In the genomic region with DNA sequence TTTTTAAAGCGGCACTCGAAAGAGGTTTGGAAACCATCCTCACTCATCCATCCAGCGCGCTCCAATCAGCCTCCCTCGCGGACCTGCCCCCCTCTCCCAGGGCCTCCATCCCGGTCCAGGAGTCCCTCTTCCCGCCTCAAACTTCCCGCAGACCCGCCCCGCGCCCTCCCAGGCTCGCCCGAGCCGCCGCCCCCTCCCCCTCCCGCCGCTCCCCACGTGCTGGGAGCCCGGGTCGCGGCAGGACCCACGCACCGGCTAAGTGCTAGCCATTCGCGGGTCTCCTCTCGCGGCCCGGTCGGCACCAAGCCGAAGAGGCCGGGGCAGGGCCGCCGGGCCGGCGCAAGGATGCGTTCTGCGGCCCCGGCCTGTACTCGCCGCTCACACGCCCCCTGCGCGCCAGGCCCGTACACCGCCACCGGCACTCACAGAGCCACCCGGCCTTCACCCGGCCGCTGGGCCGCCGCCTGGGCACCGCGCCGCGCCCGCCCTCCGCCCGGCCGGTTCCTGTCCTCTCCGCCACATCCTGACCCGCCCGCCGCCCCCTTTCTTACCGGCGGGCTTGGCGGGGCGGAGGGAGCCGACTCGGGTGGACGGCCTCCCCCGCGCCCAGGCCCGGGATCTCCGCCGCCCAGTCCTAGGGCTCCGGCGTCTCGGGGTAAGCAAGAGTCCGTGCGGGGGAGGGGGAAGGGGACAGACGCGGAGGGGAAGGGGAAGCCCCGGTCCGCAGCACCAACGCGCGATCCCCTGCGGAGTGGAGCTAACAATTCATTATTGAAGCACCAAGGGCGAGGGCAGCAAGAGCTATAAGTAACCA, we compare ENCODE assay signal across 8 cellular contexts. TPM values are rescaled to one million over a fixed set of nuclear protein-coding genes. Genes with fewer than 3 reads are reported as not detected.
DNase-seq lines count a peak whose midpoint lies in the region; ATAC-seq and TF ChIP-seq lines count a peak whose summit lies in the region.

No MANE protein-coding gene starts in this region.

- no peak for TF ChIP-seq CTCF in SU-DHL-6 (IDR thresholded peaks at IDR 0.05; ENCODE audit: insufficient read depth, low read length, poor library complexity, severe bottlenecking)
- TF ChIP-seq CTCF in hepatocyte (IDR thresholded peaks at IDR 0.05; ENCODE audit: poor library complexity): no peak
- no peak for TF ChIP-seq CTCF in retinal pigment epithelial cell (conservative IDR thresholded peaks at IDR 0.05; ENCODE audit: low read depth, low read length)

- H3K36me3 ChIP-seq in SU-DHL-6 (ENCODE audit: low read length) (peaks cover 24% of the 10 kb centered on the region; the same call in 1 of the 2 replicates), hepatocyte (replicated peaks; ENCODE audit: insufficient read depth, low read depth) (no peaks in the 10 kb centered on the region)

- peak overlapping the region; percentile 94 for H2AFZ ChIP-seq in SU-DHL-6 (ENCODE audit: low read depth, low read length, severe bottlenecking)
- peak overlapping the region; percentile 75 for H2AFZ ChIP-seq in hepatocyte

- H3K9me2 ChIP-seq in SU-DHL-6 (replicated peaks; ENCODE audit: insufficient read depth, low read length): no peaks in the 10 kb centered on the region
- H3K9me2 ChIP-seq in hepatocyte (replicated peaks; ENCODE audit: insufficient read depth): no peaks in the 10 kb centered on the region

- no peaks in the 10 kb centered on the region for H3K9me3 ChIP-seq in SU-DHL-6 (ENCODE audit: insufficient read depth, low read length)
- no peaks in the 10 kb centered on the region for H3K9me3 ChIP-seq in hepatocyte (ENCODE audit: low read depth)

- DNase-seq in Caki2 (ENCODE audit: low read depth) (peak; percentile 57), HPDE6-E6E7 (ENCODE audit: extremely low spot score) (peak; percentile 49), astrocyte of the hippocampus (ENCODE audit: low read depth, low spot score) (peak; percentile 84), hepatocyte (ENCODE audit: low spot score) (peak; percentile 85), retinal pigment epithelial cell (ENCODE audit: low read depth) (no peak), OCI-M2 (lab: John Stamatoyannopoulos, UW; ENCODE audit: unreplicated experiment) (no peak)

- H3K27me3 ChIP-seq in SU-DHL-6 (ENCODE audit: low read length): no peaks in the 10 kb centered on the region
- no peaks in the 10 kb centered on the region for H3K27me3 ChIP-seq in hepatocyte

- 1% methylated on average over 39 of the region's 90 CpGs for WGBS in hepatocyte (ENCODE audit: low lambda C conversion rate, missing lambda C conversion rate)

- H4K20me1 ChIP-seq in SU-DHL-6 (ENCODE audit: low read depth, low read length) (peaks cover 20% of the 10 kb centered on the region), hepatocyte (ENCODE audit: insufficient read depth, poor library complexity, severe bottlenecking) (peaks cover 41% of the 10 kb centered on the region)

- H3K4me1 ChIP-seq in hepatocyte (ENCODE audit: insufficient read depth): peaks cover 5% of the 10 kb centered on the region

- in situ Hi-C loops in Caki2 (cut with HindIII; ENCODE audit: low pct_unique_long_range_greater_than_20kb, low sequenced_read_pairs): no loop called here

- 0 out of 2 replicates have a peak, but pooled peaks cover 5% of the 10 kb centered on the region for H3F3A ChIP-seq in SU-DHL-6 (ENCODE audit: insufficient read depth)

- H3K79me2 ChIP-seq in SU-DHL-6 (ENCODE audit: insufficient read depth, low read length) (peaks cover 56% of the 10 kb centered on the region), hepatocyte (peaks cover 74% of the 10 kb centered on the region)

- peak overlapping the region; percentile 89 for H3K4me3 ChIP-seq in SU-DHL-6 (ENCODE audit: insufficient read depth, low read length, poor library complexity, severe bottlenecking)
- peak overlapping the region; percentile 78 for H3K4me3 ChIP-seq in hepatocyte
- H3K4me3 ChIP-seq in retinal pigment epithelial cell (ENCODE audit: low read length): peak overlapping the region; percentile 93

- H3K27ac ChIP-seq in SU-DHL-6 (ENCODE audit: low read depth, low read length): peak overlapping the region; percentile 88
- H3K27ac ChIP-seq in hepatocyte: peak overlapping the region; percentile 100

- H3K4me2 ChIP-seq in SU-DHL-6 (ENCODE audit: low read depth, low read length, poor library complexity, severe bottlenecking): peak overlapping the region; percentile 86
- H3K4me2 ChIP-seq in hepatocyte: peak overlapping the region; percentile 90

- ATAC-seq in GM21360 (IDR thresholded peaks at IDR 0.05; ENCODE audit: unreplicated experiment): peak; percentile 29

- H3K9ac ChIP-seq in SU-DHL-6 (ENCODE audit: low read length): peak overlapping the region; percentile 83

RNA-seq across cellular contexts. Expression of a gene that starts 0.6 kb away (rescaled TPM):
- total RNA-seq in Caki2 (2014; rRNA removed; shearing (Covaris generic); ENCODE audit: low replicate concordance): 14.6 and 17.0 TPM in 2 replicates
- total RNA-seq in hepatocyte: 57.4 and 81.4 TPM in 2 replicates
- polyA plus RNA-seq in hepatocyte: 14.2 and 20.6 TPM in 2 replicates

Comparison
In these comparisons a context has a peak if more than half of its experiments do, and no peak if none do; other contexts are left out.
1. DNase-seq: peak in Caki2 (single experiment), HPDE6-E6E7 (single experiment), astrocyte of the hippocampus (single experiment) and hepatocyte (single experiment); none in retinal pigment epithelial cell (single experiment) and OCI-M2 (single experiment).
2. Peak in every context shown above with its lines, with median percentiles within 50 percentile points of each other: H3K4me3 ChIP-seq.